ENCODE assay signal across 15 cellular contexts in genomic region chr3:158308533-158308932, GRCh38.
A peak's percentile ranks its signal among the peaks of the same experiment; 100 is the strongest.
DNase-seq lines count a peak whose midpoint lies in the region; ATAC-seq and TF ChIP-seq lines count a peak whose summit lies in the region.
"Had no signal": no experiment of that assay in that cellular context is flagged by ENCODE, and none has a peak within 500 bp of the region (broad histone marks: within the 10 kb centered on the region; RNA-seq: fewer than 3 reads in every experiment).

No MANE protein-coding gene starts in this region.

- TF ChIP-seq EP300 in SK-N-SH (IDR thresholded peaks at IDR 0.05; ENCODE audit: borderline replicate concordance in 1 of 2, low read depth in 1 of 2, low read length in 1 of 2), result peak in 1 of 2 experiments; percentile 38; a peak in 1 of 4 replicates

- H3K9me2 ChIP-seq in SK-N-SH, result no peaks in the 10 kb centered on the region

- no peak overlapping the region for H3K4me3 Mint-ChIP-seq in progenitor cell of endocrine pancreas (ENCODE audit: low read depth)
- H3K4me3 Mint-ChIP-seq: CD4-positive, alpha-beta T cell; CD8-positive, alpha-beta T cell had no signal

- no peak overlapping the region for H3K27ac Mint-ChIP-seq in progenitor cell of endocrine pancreas
- H3K27ac Mint-ChIP-seq: CD4-positive, alpha-beta T cell; CD8-positive, alpha-beta T cell had no signal

- no peaks in the 10 kb centered on the region for H3K4me1 Mint-ChIP-seq in progenitor cell of endocrine pancreas (ENCODE audit: low read depth)

- no peak for DNase-seq in SK-N-SH
- DNase-seq in SK-N-DZ (ENCODE audit: low spot score), result peak; percentile 85
- DNase-seq in progenitor cell of endocrine pancreas (ENCODE audit: low spot score, unreplicated experiment), result no peak
- DNase-seq: ACHN; Caco-2; Calu3; CD4-positive, alpha-beta T cell; CD8-positive, alpha-beta T cell; DMS79 treated with DMSO at 0.1 percent for 48 hours; GF-D8 had no signal

- no peaks in the 10 kb centered on the region for H3K9me3 ChIP-seq in SK-N-SH
- H3K9me3 ChIP-seq: BLaER1 treated with 17β-estradiol and CSF1 and Interleukin-3, amounts not matched to agents 10 nM and 100 nM; Caco-2 had no signal

- WGBS in SK-N-SH (ENCODE audit: low lambda C conversion rate), result 92% methylated on average over 4 of the region's 4 CpGs

- no peaks in the 10 kb centered on the region for H3K36me3 Mint-ChIP-seq in progenitor cell of endocrine pancreas (ENCODE audit: insufficient read depth)
- H3K36me3 Mint-ChIP-seq: CD8-positive, alpha-beta T cell had no signal

- no peak overlapping the region for H2AFZ ChIP-seq in SK-N-SH (ENCODE audit: low read depth)

- peaks cover 0 to 4% of the 10 kb centered on the region in 2 experiments; a peak in 1 of 4 replicates for H3K4me1 ChIP-seq in SK-N-SH (ENCODE audit: control insufficient read depth in 1 of 2, insufficient read depth in 2 of 2, low read depth in 1 of 2, low read length in 1 of 2)
- H3K4me1 ChIP-seq: BLaER1 treated with 17β-estradiol and CSF1 and Interleukin-3, amounts not matched to agents 10 nM and 100 nM had no signal

- no peaks in the 10 kb centered on the region for H4K20me1 ChIP-seq in SK-N-SH (ENCODE audit: insufficient read depth)

- TF ChIP-seq CTCF in SK-N-SH (IDR thresholded peaks at IDR 0.05) (no peak), progenitor cell of endocrine pancreas (IDR thresholded peaks at IDR 0.05; ENCODE audit: unreplicated experiment) (no peak)

- no peak overlapping the region; a peak in 1 of 4 replicates for H3K27ac ChIP-seq in SK-N-SH (ENCODE audit: low read depth in 2 of 2, low read length in 1 of 2)
- H3K27ac ChIP-seq: 22Rv1; BLaER1 treated with 17β-estradiol and CSF1 and Interleukin-3, amounts not matched to agents 10 nM and 100 nM; C4-2B had no signal

- H3K27me3 ChIP-seq in SK-N-SH (ENCODE audit: insufficient read depth), result no peaks in the 10 kb centered on the region
- H3K27me3 ChIP-seq: BLaER1 treated with 17β-estradiol and CSF1 and Interleukin-3, amounts not matched to agents 10 nM and 100 nM had no signal

- H3K9ac ChIP-seq in SK-N-SH, result no peak overlapping the region
- H3K9ac ChIP-seq: BLaER1 treated with 17β-estradiol and CSF1 and Interleukin-3, amounts not matched to agents 10 nM and 100 nM had no signal

- no peak overlapping the region for H3K4me2 ChIP-seq in SK-N-SH
- H3K4me2 ChIP-seq: BLaER1 treated with 17β-estradiol and CSF1 and Interleukin-3, amounts not matched to agents 10 nM and 100 nM had no signal

- no peak overlapping the region for H3K4me3 ChIP-seq in SK-N-SH (ENCODE audit: low read depth in 2 of 2, low read length in 1 of 2)
- H3K4me3 ChIP-seq: BLaER1 treated with 17β-estradiol and CSF1 and Interleukin-3, amounts not matched to agents 10 nM and 100 nM had no signal

- CTCF ChIA-PET in SK-N-SH (lab: Yijun Ruan, JAX), result no interaction called here

- H3K79me2 ChIP-seq in SK-N-SH (ENCODE audit: insufficient read depth), result no peaks in the 10 kb centered on the region

- TF ChIP-seq RAD21 in SK-N-SH (IDR thresholded peaks at IDR 0.05; ENCODE audit: low read length), result no peak

- H3F3A ChIP-seq in SK-N-SH (replicated peaks; ENCODE audit: insufficient read depth), result no peaks in the 10 kb centered on the region

- H3K9me3 Mint-ChIP-seq in progenitor cell of endocrine pancreas (ENCODE audit: low read depth), result no peaks in the 10 kb centered on the region
- H3K9me3 Mint-ChIP-seq: CD4-positive, alpha-beta T cell; CD8-positive, alpha-beta T cell had no signal

- no peaks in the 10 kb centered on the region for H3K36me3 ChIP-seq in SK-N-SH (replicated peaks in 1 of 2; ENCODE audit: control insufficient read depth in 1 of 2, insufficient read depth in 2 of 2, low read length in 1 of 2)
- H3K36me3 ChIP-seq: BLaER1 treated with 17β-estradiol and CSF1 and Interleukin-3, amounts not matched to agents 10 nM and 100 nM had no signal

- POLR2A ChIA-PET in SK-N-SH (lab: Yijun Ruan, JAX), result no interaction called here

- ATAC-seq in SK-N-SH treated with all-trans-retinoic acid at 6 μM for 48 hours, result no peak
- ATAC-seq in HG03039 (IDR thresholded peaks at IDR 0.05; ENCODE audit: unreplicated experiment), result no peak
- ATAC-seq: CD8-positive, alpha-beta T cell had no signal

- no peaks in the 10 kb centered on the region for H3K27me3 Mint-ChIP-seq in progenitor cell of endocrine pancreas
- H3K27me3 Mint-ChIP-seq: CD4-positive, alpha-beta T cell had no signal

TF ChIP-seq in SK-N-SH, 30 proteins besides CTCF, POLR2A, EP300 and RAD21:
- TF ChIP-seq MAX (IDR thresholded peaks at IDR 0.05; ENCODE audit: low read depth), result no peak
- no peak for TF ChIP-seq FOSL2 (IDR thresholded peaks at IDR 0.05; ENCODE audit: borderline replicate concordance, low read depth)
- peak; percentile 79 for TF ChIP-seq GATA2 (CRISPR knock-in tag; IDR thresholded peaks at IDR 0.05)
- no peak for TF ChIP-seq JUND (IDR thresholded peaks at IDR 0.05)
- TF ChIP-seq TEAD4 (IDR thresholded peaks at IDR 0.05; ENCODE audit: borderline replicate concordance, insufficient read depth), result no peak
- TF ChIP-seq NFIC (IDR thresholded peaks at IDR 0.05; ENCODE audit: borderline replicate concordance), result no peak
- TF ChIP-seq USF1 (IDR thresholded peaks at IDR 0.05; ENCODE audit: borderline replicate concordance, low read depth), result no peak

TF ChIP-seq in SK-N-SH treated with all-trans-retinoic acid at 6 μM for 48 hours, 23 proteins besides CTCF, POLR2A, EP300 and RAD21:
- TF ChIP-seq RARB (CRISPR knock-in tag; IDR thresholded peaks at IDR 0.05) (no peak), CREB5 (CRISPR knock-in tag; IDR thresholded peaks at IDR 0.05; ENCODE audit: low read depth) (no peak), ZNF8 (CRISPR knock-in tag; IDR thresholded peaks at IDR 0.05) (no peak), ZC3H10 (CRISPR knock-in tag; IDR thresholded peaks at IDR 0.05) (no peak), TCF4 (CRISPR knock-in tag; IDR thresholded peaks at IDR 0.05; ENCODE audit: borderline replicate concordance) (no peak), CSDC2 (CRISPR knock-in tag; IDR thresholded peaks at IDR 0.05) (no peak), ZNF565 (CRISPR knock-in tag; conservative IDR thresholded peaks at IDR 0.05; ENCODE audit: low read depth) (no peak), ISL1 (CRISPR knock-in tag; IDR thresholded peaks at IDR 0.05) (no peak), BACH2 (CRISPR knock-in tag; IDR thresholded peaks at IDR 0.05; ENCODE audit: borderline replicate concordance) (no peak), GLIS3 (CRISPR knock-in tag; IDR thresholded peaks at IDR 0.05) (no peak), ESRRG (CRISPR knock-in tag; IDR thresholded peaks at IDR 0.05) (no peak), ZFP3 (CRISPR knock-in tag; IDR thresholded peaks at IDR 0.05) (no peak), TSHZ2 (CRISPR knock-in tag; IDR thresholded peaks at IDR 0.05) (no peak)
